ENCODE assay signal across 16 cellular contexts in genomic region chr2:174618179-174618578, GRCh38. TPM values are rescaled to one million over a fixed set of nuclear protein-coding genes. Genes with fewer than 3 reads are reported as not detected.
DNase-seq lines count a peak whose midpoint lies in the region; ATAC-seq and TF ChIP-seq lines count a peak whose summit lies in the region.
"Had no signal": no experiment of that assay in that cellular context is flagged by ENCODE, and none has a peak within 500 bp of the region (broad histone marks: within the 10 kb centered on the region; RNA-seq: fewer than 3 reads in every experiment).

No MANE protein-coding gene starts in this region.

- no peak for TF ChIP-seq POLR2A in sigmoid colon (IDR thresholded peaks at IDR 0.05)

- H3K4me3 Mint-ChIP-seq in T-helper 1 cell treated with Interleukin-12 subunit alpha and Interleukin-12 subunit beta and Interleukin-4 antibody, amounts not matched to agents 30 μg/mL and 1 μg/mL, for 36 hours: peak overlapping the region; percentile 75
- peak overlapping the region; percentile 39 for H3K4me3 Mint-ChIP-seq in central memory CD8-positive, alpha-beta T cell
- H3K4me3 Mint-ChIP-seq: endodermal cell had no signal

- no peaks in the 10 kb centered on the region for H3K9me3 ChIP-seq in KOPT-K1 (ENCODE audit: insufficient read depth, low read length, poor library complexity, severe bottlenecking)
- no peaks in the 10 kb centered on the region for H3K9me3 ChIP-seq in sigmoid colon
- H3K9me3 ChIP-seq: Caco-2 had no signal

- H3K9me3 Mint-ChIP-seq in T-helper 1 cell treated with Interleukin-12 subunit alpha and Interleukin-12 subunit beta and Interleukin-4 antibody, amounts not matched to agents 30 μg/mL and 1 μg/mL, for 36 hours: no peaks in the 10 kb centered on the region
- no peaks in the 10 kb centered on the region for H3K9me3 Mint-ChIP-seq in central memory CD8-positive, alpha-beta T cell
- H3K9me3 Mint-ChIP-seq: endodermal cell had no signal

- no peaks in the 10 kb centered on the region for H3K27me3 Mint-ChIP-seq in T-helper 1 cell treated with Interleukin-12 subunit alpha and Interleukin-12 subunit beta and Interleukin-4 antibody, amounts not matched to agents 30 μg/mL and 1 μg/mL, for 36 hours (ENCODE audit: low read depth)
- no peaks in the 10 kb centered on the region for H3K27me3 Mint-ChIP-seq in central memory CD8-positive, alpha-beta T cell

- DNase-seq in T-helper 1 cell: no peak
- no peak for DNase-seq in central memory CD8-positive, alpha-beta T cell (ENCODE audit: low spot score in 2 of 2)
- no peak for DNase-seq in sigmoid colon
- no peak for DNase-seq in SKM-1 treated with dmso at 0.1 percent for 144 hours (lab: John Stamatoyannopoulos, UW; ENCODE audit: unreplicated experiment)
- DNase-seq in NCI-H345 (lab: John Stamatoyannopoulos, UW): no peak
- no peak for DNase-seq in NCI-H1105 treated with DMSO at 0.1 percent for 48 hours (lab: John Stamatoyannopoulos, UW)
- DNase-seq: Caco-2; endodermal cell; foreskin keratinocyte; NCI-H226; stimulated activated CD4-positive, alpha-beta T cell treated with anti-CD3 and anti-CD28 coated beads, Interleukin-4, amount 100 ng/mL, for 1 hour; stimulated activated naive CD4-positive, alpha-beta T cell had no signal

- peaks cover 0 to 49% (median 39%) of the 10 kb centered on the region in 4 donors for H3K4me1 ChIP-seq in sigmoid colon
- H3K4me1 ChIP-seq: Caco-2 had no signal

- peak overlapping the region; percentile 93 for H3K27ac Mint-ChIP-seq in T-helper 1 cell treated with Interleukin-12 subunit alpha and Interleukin-12 subunit beta and Interleukin-4 antibody, amounts not matched to agents 30 μg/mL and 1 μg/mL, for 36 hours
- H3K27ac Mint-ChIP-seq in central memory CD8-positive, alpha-beta T cell (ENCODE audit: low read depth): no peak overlapping the region
- H3K27ac Mint-ChIP-seq: endodermal cell had no signal

- WGBS in sigmoid colon, 2 donors: 68 to 78% methylated on average over 2 of the region's 2 CpGs

- no peak overlapping the region for H3K4me3 ChIP-seq in sigmoid colon

- H3K36me3 ChIP-seq in KOPT-K1 (ENCODE audit: insufficient read depth, low read length) (peaks cover 62% of the 10 kb centered on the region), sigmoid colon (peaks cover 0 to 5% (median 0%) of the 10 kb centered on the region in 4 donors)

- no peak for ATAC-seq in central memory CD8-positive, alpha-beta T cell (replicated peaks; ENCODE audit: extremely low read depth, poor library complexity, severe bottlenecking)
- ATAC-seq: foreskin keratinocyte had no signal

- H3K36me3 Mint-ChIP-seq in T-helper 1 cell treated with Interleukin-12 subunit alpha and Interleukin-12 subunit beta and Interleukin-4 antibody, amounts not matched to agents 30 μg/mL and 1 μg/mL, for 36 hours (ENCODE audit: low read depth): peaks cover 49% of the 10 kb centered on the region
- peaks cover 23% of the 10 kb centered on the region for H3K36me3 Mint-ChIP-seq in central memory CD8-positive, alpha-beta T cell (ENCODE audit: insufficient read depth)

- H3K27me3 ChIP-seq in sigmoid colon: no peaks in the 10 kb centered on the region
- H3K27me3 ChIP-seq: foreskin keratinocyte had no signal

- TF ChIP-seq CTCF in sigmoid colon (IDR thresholded peaks at IDR 0.05): no peak

- TF ChIP-seq EP300 in sigmoid colon (IDR thresholded peaks at IDR 0.05): no peak

- H3K4me1 Mint-ChIP-seq in T-helper 1 cell treated with Interleukin-12 subunit alpha and Interleukin-12 subunit beta and Interleukin-4 antibody, amounts not matched to agents 30 μg/mL and 1 μg/mL, for 36 hours (ENCODE audit: low read depth): peaks cover 64% of the 10 kb centered on the region
- peaks cover 63% of the 10 kb centered on the region for H3K4me1 Mint-ChIP-seq in central memory CD8-positive, alpha-beta T cell

- intact Hi-C loops in sigmoid colon (cut with DNase I): no loop called here

- H3K27ac ChIP-seq in KOPT-K1 (ENCODE audit: low read depth, low read length, poor library complexity, severe bottlenecking) (peak overlapping the region; percentile 36), sigmoid colon (peak overlapping the region in 3 of 4 donors; percentile 2 to 41 (median 7))
- H3K27ac ChIP-seq: 22Rv1, foreskin keratinocyte, VCaP had no signal

RNA-seq across cellular contexts. Expression of gene WIPF1, which starts 20.6 kb away (rescaled TPM):
- 10 to 100 TPM; 26.3 to 51.0 (median 40.6) TPM for total RNA-seq in sigmoid colon
- polyA plus RNA-seq in sigmoid colon: 10 to 100 TPM in 2 of 3 donors, 1 to 10 TPM in 1; 9.0 to 46.8 (median 11.8) TPM
